Comparison of ENCODE assay signal across 8 cellular contexts in the genomic region with DNA sequence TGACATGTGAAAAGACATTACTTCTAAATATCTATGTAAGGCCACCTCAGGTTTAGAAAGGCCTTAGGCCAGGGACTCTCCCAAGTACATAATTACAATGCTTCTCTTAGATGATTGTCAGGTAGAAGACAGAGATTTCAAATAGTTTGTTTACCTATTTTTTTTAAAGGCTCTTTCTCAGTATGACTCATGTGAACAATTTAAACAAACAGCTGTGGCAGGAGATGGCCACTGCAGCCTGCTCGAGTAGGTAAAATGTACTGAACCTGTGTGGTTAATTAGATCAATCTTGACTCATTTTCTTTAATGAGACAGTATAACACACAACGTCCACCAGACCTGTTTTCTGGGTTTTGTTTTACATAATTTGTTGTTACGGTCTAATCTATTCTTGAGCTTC. TPM values are rescaled to one million over a fixed set of nuclear protein-coding genes. Genes with fewer than 3 reads are reported as not detected.
DNase-seq lines count a peak whose midpoint lies in the region; ATAC-seq lines count a peak whose summit lies in the region.

No MANE protein-coding gene starts in this region.

- peaks cover 84% of the 10 kb centered on the region for H3K4me1 Mint-ChIP-seq in activated naive CD8-positive, alpha-beta T cell treated with anti-CD3 and anti-CD28 coated beads for 36 hours

- DNase-seq in NCI-H2107 treated with DMSO at 0.1 percent for 48 hours (lab: John Stamatoyannopoulos, UW; ENCODE audit: unreplicated experiment): peak; percentile 12
- no peak for DNase-seq in NCI-H2107 (lab: John Stamatoyannopoulos, UW)
- DNase-seq in NAMALWA (ENCODE audit: low spot score): peak; percentile 24
- no peak for DNase-seq in activated naive CD8-positive, alpha-beta T cell treated with anti-CD3 and anti-CD28 coated beads for 36 hours
- DNase-seq in COLO829 (ENCODE audit: low spot score): no peak
- no peak for DNase-seq in posterior vena cava (ENCODE audit: low spot score)
- no peak for DNase-seq in KBM-7

- ATAC-seq in HG02571 (IDR thresholded peaks at IDR 0.05; ENCODE audit: unreplicated experiment): peak; percentile 88

- H3K36me3 Mint-ChIP-seq in activated naive CD8-positive, alpha-beta T cell treated with anti-CD3 and anti-CD28 coated beads for 36 hours: peaks cover 41% of the 10 kb centered on the region

- H3K27me3 Mint-ChIP-seq in activated naive CD8-positive, alpha-beta T cell treated with anti-CD3 and anti-CD28 coated beads for 36 hours: no peaks in the 10 kb centered on the region

- H3K9me3 Mint-ChIP-seq in activated naive CD8-positive, alpha-beta T cell treated with anti-CD3 and anti-CD28 coated beads for 36 hours: no peaks in the 10 kb centered on the region

- in situ Hi-C loops in KBM-7 (cut with MboI; ENCODE audit: low pct_unique_long_range_greater_than_20kb, low sequenced_read_pairs): no loop called here

- H3K4me3 Mint-ChIP-seq in activated naive CD8-positive, alpha-beta T cell treated with anti-CD3 and anti-CD28 coated beads for 36 hours: peak overlapping the region; percentile 67

- intact Hi-C loops in posterior vena cava (cut with DNase I): no loop called here

- H3K27ac Mint-ChIP-seq in activated naive CD8-positive, alpha-beta T cell treated with anti-CD3 and anti-CD28 coated beads for 36 hours: peak overlapping the region; percentile 96

RNA-seq across cellular contexts. Expression of gene LEF1, which starts 50.2 kb away (rescaled TPM):
- total RNA-seq in activated naive CD8-positive, alpha-beta T cell treated with anti-CD3 and anti-CD28 coated beads for 36 hours: 100 to 1,000 TPM; 211 to 239 TPM
- 1 to 10 TPM; 2.3 to 3.0 TPM for total RNA-seq in posterior vena cava

Comparison
In these comparisons a context has a peak if more than half of its experiments do, and no peak if none do; other contexts are left out.
1. DNase-seq: peak in NCI-H2107 treated with DMSO at 0.1 percent for 48 hours (single experiment) and NAMALWA (single experiment); none in NCI-H2107 (single experiment), activated naive CD8-positive, alpha-beta T cell treated with anti-CD3 and anti-CD28 coated beads for 36 hours (single experiment), COLO829 (single experiment), posterior vena cava (single experiment) and KBM-7 (single experiment).
2. RNA of gene LEF1, which starts 50.2 kb away (total RNA-seq): 211 to 239 TPM in activated naive CD8-positive, alpha-beta T cell treated with anti-CD3 and anti-CD28 coated beads for 36 hours; 2.3 to 3.0 TPM in posterior vena cava; every median in the first group is over 10 times any median in the second.